ENCODE assay signal across 25 cellular contexts in the genomic region with DNA sequence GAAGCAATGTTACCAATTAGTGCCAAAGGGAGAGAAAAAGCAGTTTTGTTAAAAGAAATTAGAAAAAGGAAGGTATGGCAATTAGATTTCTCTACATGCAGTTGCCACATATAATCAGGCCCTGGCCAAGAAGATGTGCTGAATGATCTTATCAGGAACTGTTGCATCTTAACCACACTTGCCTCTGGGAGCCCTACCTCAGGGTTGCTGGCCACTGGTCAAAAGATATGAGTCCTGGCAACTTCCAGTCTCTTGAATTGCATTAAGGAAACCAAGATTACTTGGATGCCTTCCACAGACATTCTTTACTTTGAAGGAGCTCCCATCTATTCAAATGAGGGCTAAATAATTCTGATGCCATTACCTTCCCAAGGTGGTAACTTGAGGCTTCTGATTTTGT.
A peak's percentile ranks its signal among the peaks of the same experiment; 100 is the strongest.
DNase-seq lines count a peak whose midpoint lies in the region; ATAC-seq and TF ChIP-seq lines count a peak whose summit lies in the region.
"Had no signal": no experiment of that assay in that cellular context is flagged by ENCODE, and none has a peak within 500 bp of the region (broad histone marks: within the 10 kb centered on the region; RNA-seq: fewer than 3 reads in every experiment).

No MANE protein-coding gene starts in this region.

- in situ Hi-C loops in mammary epithelial cell (cut with MboI; ENCODE audit: low sequenced_read_pairs in 2 of 2), result no loop called here

- intact Hi-C loops in PC-3 (cut with micrococcal nuclease) (no loop called here), mammary epithelial cell (cut with micrococcal nuclease) (no loop called here), body of pancreas (cut with DNase I) (no loop called here)

- no peak overlapping the region for H2AFZ ChIP-seq in PC-3 (ENCODE audit: low read length)
- H2AFZ ChIP-seq in mammary epithelial cell (ENCODE audit: low read depth, low read length), result no peak overlapping the region

- TF ChIP-seq CTCF in PC-3 (conservative IDR thresholded peaks at IDR 0.05; ENCODE audit: low read depth, low read length), result no peak
- no peak for TF ChIP-seq CTCF in mammary epithelial cell (conservative IDR thresholded peaks at IDR 0.05 in 1 of 2, IDR thresholded peaks at IDR 0.05 in 1 of 2; ENCODE audit: extremely low read depth in 1 of 2, insufficient read depth in 1 of 2, low read depth in 1 of 2, low read length in 2 of 2)
- TF ChIP-seq CTCF in body of pancreas (IDR thresholded peaks at IDR 0.05), result no peak

- H3F3A ChIP-seq in PC-3 (ENCODE audit: low read length, unreplicated experiment), result no peaks in the 10 kb centered on the region

- POLR2A ChIA-PET in PC-3 (lab: Charles Lee; ENCODE audit: unreplicated experiment), result no interaction called here

- TF ChIP-seq POLR2A in body of pancreas (IDR thresholded peaks at IDR 0.05), result no peak

- CTCF ChIA-PET in PC-3 (lab: Charles Lee), result no interaction called here
- CTCF ChIA-PET in mammary epithelial cell (lab: Charles Lee; ENCODE audit: low non-redundant PET), result interaction anchor here (0.5 kb wide), 1 partner anchor 42 kb away, joined by 4 read pairs; no protein-coding TSS in a partner anchor

- no peak overlapping the region for H3K9ac ChIP-seq in PC-3 (ENCODE audit: low read length)
- H3K9ac ChIP-seq in mammary epithelial cell (ENCODE audit: insufficient read depth, low read length), result no peak overlapping the region
- H3K9ac ChIP-seq in rectal smooth muscle tissue (ENCODE audit: low read length), result no peak overlapping the region
- H3K9ac ChIP-seq: BLaER1 had no signal

- H3K27me3 ChIP-seq in PC-3 (ENCODE audit: low read length) (no peaks in the 10 kb centered on the region), mammary epithelial cell (ENCODE audit: insufficient read depth, low read length) (no peaks in the 10 kb centered on the region), rectal smooth muscle tissue (ENCODE audit: control insufficient read depth, insufficient read depth, low read length) (no peaks in the 10 kb centered on the region), body of pancreas (no peaks in the 10 kb centered on the region)
- H3K27me3 ChIP-seq: BLaER1, esophagus squamous epithelium, MG63 had no signal

- H3K4me1 ChIP-seq in PC-3 (ENCODE audit: insufficient read depth, low read length), result peaks cover 22% of the 10 kb centered on the region
- H3K4me1 ChIP-seq in mammary epithelial cell (ENCODE audit: insufficient read depth, low read length), result peaks cover 43% of the 10 kb centered on the region
- H3K4me1 ChIP-seq in rectal smooth muscle tissue (ENCODE audit: control insufficient read depth, insufficient read depth, low read length), result peaks cover 3% of the 10 kb centered on the region
- H3K4me1 ChIP-seq in body of pancreas, result no peaks in the 10 kb centered on the region
- H3K4me1 ChIP-seq: BLaER1, HAP-1, spleen had no signal

- H3K4me3 ChIP-seq in PC-3 (ENCODE audit: low read length) (no peak overlapping the region), mammary epithelial cell (replicated peaks in 1 of 3; ENCODE audit: insufficient read depth in 1 of 3, low read depth in 2 of 3, low read length in 3 of 3) (no peak overlapping the region), rectal smooth muscle tissue (ENCODE audit: low read length) (no peak overlapping the region), body of pancreas (no peak overlapping the region)
- H3K4me3 ChIP-seq: BLaER1, esophagus squamous epithelium, HAP-1, MG63, spleen had no signal

- BruUV-seq in PC-3 (replicated peaks; lab: Mats Ljungman, UMichigan), result no TSS peak
- no TSS peak for BruUV-seq in mammary epithelial cell (replicated peaks; lab: Mats Ljungman, UMichigan)

- H3K79me2 ChIP-seq in PC-3 (ENCODE audit: low read length), result no peaks in the 10 kb centered on the region
- H3K79me2 ChIP-seq in mammary epithelial cell (ENCODE audit: insufficient read depth, low read length), result no peaks in the 10 kb centered on the region

- H3K36me3 ChIP-seq in PC-3 (ENCODE audit: low read depth, low read length), result 0 out of 2 replicates have a peak, but pooled peaks cover 2% of the 10 kb centered on the region
- no peaks in the 10 kb centered on the region for H3K36me3 ChIP-seq in mammary epithelial cell (ENCODE audit: insufficient read depth, low read length)
- no peaks in the 10 kb centered on the region for H3K36me3 ChIP-seq in rectal smooth muscle tissue (ENCODE audit: control insufficient read depth, insufficient read depth, low read length)
- H3K36me3 ChIP-seq in body of pancreas (replicated peaks in 1 of 2; ENCODE audit: insufficient read depth in 1 of 2, low read depth in 2 of 2), result no peaks in the 10 kb centered on the region
- H3K36me3 ChIP-seq: BLaER1, esophagus squamous epithelium, HAP-1, MG63, neutrophil, spleen had no signal

- H3K27ac ChIP-seq in PC-3 (ENCODE audit: low read length), result no peak overlapping the region
- H3K27ac ChIP-seq in mammary epithelial cell (ENCODE audit: insufficient read depth, low read depth, low read length), result peak overlapping the region; percentile 87
- peak overlapping the region; percentile 15 for H3K27ac ChIP-seq in rectal smooth muscle tissue (ENCODE audit: low read depth, low read length)
- no peak overlapping the region for H3K27ac ChIP-seq in body of pancreas
- H3K27ac ChIP-seq: BLaER1, esophagus squamous epithelium, neutrophil, spleen had no signal

- no peak for ATAC-seq in PC-3
- ATAC-seq in body of pancreas, result no peak
- ATAC-seq in HG03097 (IDR thresholded peaks at IDR 0.05; ENCODE audit: low FRiP score, unreplicated experiment), result no peak
- ATAC-seq in GM18858 (IDR thresholded peaks at IDR 0.05; ENCODE audit: unreplicated experiment), result no peak
- ATAC-seq: activated CD8-positive, alpha-beta T cell treated with anti-CD3 and anti-CD28 coated beads, Interleukin-2, amount 10 ng/mL, durations not matched to agents 7 days and 5 days; Panc1; stimulated activated effector memory CD8-positive, alpha-beta T cell treated with anti-CD3 and anti-CD28 coated beads, Interleukin-12 subunit alpha, Interleukin-12 subunit beta, amount 100 ng/mL, for 72 hours; T-cell had no signal

- dilution Hi-C loops in mammary epithelial cell (cut with HindIII; ENCODE audit: low sequenced_read_pairs), result no loop called here

- no peaks in the 10 kb centered on the region for H3K9me2 ChIP-seq in PC-3 (replicated peaks; ENCODE audit: low read length)

- H3K9me3 ChIP-seq in PC-3 (ENCODE audit: low read length) (no peaks in the 10 kb centered on the region), mammary epithelial cell (replicated peaks; ENCODE audit: insufficient read depth, low read length) (no peaks in the 10 kb centered on the region), body of pancreas (no peaks in the 10 kb centered on the region)
- H3K9me3 ChIP-seq: BLaER1, esophagus squamous epithelium, HAP-1, MG63, neutrophil, spleen had no signal

- H4K20me1 ChIP-seq in PC-3 (ENCODE audit: low read length) (no peaks in the 10 kb centered on the region), mammary epithelial cell (ENCODE audit: insufficient read depth, low read length) (no peaks in the 10 kb centered on the region)
- H4K20me1 ChIP-seq: BLaER1 had no signal

- H3K4me2 ChIP-seq in PC-3 (ENCODE audit: low read length) (no peak overlapping the region), mammary epithelial cell (ENCODE audit: insufficient read depth, low read depth, low read length) (peak overlapping the region; percentile 4)
- H3K4me2 ChIP-seq: BLaER1 had no signal

- DNase-seq in EL (peak; percentile 80), PC-3 (peak; percentile 9), mammary epithelial cell (peak; percentile 67), body of pancreas (no peak), DMS 273 (lab: John Stamatoyannopoulos, UW; ENCODE audit: unreplicated experiment) (no peak)
- DNase-seq: ACHN; activated CD8-positive, alpha-beta T cell treated with anti-CD3 and anti-CD28 coated beads, Interleukin-2, amount 10 ng/mL, durations not matched to agents 7 days and 5 days; activated effector memory CD4-positive, alpha-beta T cell treated with Interleukin-2 at 50 U/mL for 16 hours; activated naive CD8-positive, alpha-beta T cell treated with anti-CD3 and anti-CD28 coated beads, Interleukin-2, amount 10 ng/mL, durations not matched to agents 7 days and 5 days; activated T-cell treated with anti-CD3 and anti-CD28 coated beads for 4 hours; esophagus squamous epithelium; MG63; NCI-H2081; NCI-H510A treated with DMSO at 0.1 percent for 48 hours; spleen; stimulated activated CD4-positive, alpha-beta T cell treated with anti-CD3 and anti-CD28 coated beads, Interleukin-2, amount 100 ng/mL, for 48 hours; T-cell had no signal

Comparison
In these comparisons a context has a peak if more than half of its experiments do, and no peak if none do; other contexts are left out.
1. DNase-seq: peak in EL (single experiment), PC-3 (single experiment) and mammary epithelial cell (single experiment); none in body of pancreas (0 of 4) and DMS 273 (single experiment).
2. H3K27ac ChIP-seq: peak in mammary epithelial cell (single experiment) and rectal smooth muscle tissue (single experiment); none in PC-3 (single experiment) and body of pancreas (0 of 4).